11 cellular contexts compared by ENCODE assay signal in the genomic region with DNA sequence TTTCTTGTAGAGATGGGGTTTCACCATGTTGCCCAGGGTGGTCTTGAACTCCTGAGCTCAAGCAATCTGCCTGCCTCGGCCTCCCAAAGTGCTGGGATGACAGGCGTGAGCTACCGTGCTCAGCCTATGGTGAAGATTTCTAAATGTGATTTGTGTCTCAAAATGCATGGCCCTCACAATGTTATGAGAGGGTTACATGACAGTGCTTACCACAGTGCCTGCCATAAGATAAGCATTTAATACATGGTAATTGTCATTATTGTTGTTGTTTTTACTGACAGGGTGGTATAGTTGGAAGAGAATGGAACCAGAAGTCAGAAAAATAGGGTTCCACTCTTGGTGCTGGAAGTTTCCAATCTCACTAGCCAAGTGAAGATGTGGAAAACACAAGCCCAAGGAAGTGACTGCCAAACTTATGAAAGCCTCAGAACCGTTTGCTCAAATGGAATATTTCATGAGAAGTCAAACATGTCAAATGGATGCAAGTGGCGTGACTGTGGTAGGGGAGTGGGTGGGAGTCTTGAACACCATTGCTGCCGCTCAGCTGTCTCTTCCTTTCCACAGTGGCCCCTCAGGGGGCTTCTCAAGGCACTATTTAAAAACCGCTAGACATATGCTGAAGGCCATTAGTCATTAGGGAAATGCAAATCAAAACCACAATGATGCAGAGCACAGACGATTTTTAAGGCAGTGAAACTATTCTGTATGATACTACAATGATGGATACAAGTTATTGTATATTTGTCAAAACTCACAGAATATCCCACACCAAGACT. TPM values are rescaled to one million over a fixed set of nuclear protein-coding genes. Genes with fewer than 3 reads are reported as not detected.
DNase-seq lines count a peak whose midpoint lies in the region; ATAC-seq and TF ChIP-seq lines count a peak whose summit lies in the region.
"Had no signal": no experiment of that assay in that cellular context is flagged by ENCODE, and none has a peak within 500 bp of the region (broad histone marks: within the 10 kb centered on the region; RNA-seq: fewer than 3 reads in every experiment).

No MANE protein-coding gene starts in this region.

- intact Hi-C loops in aorta (cut with DNase I) (no loop called here), heart left ventricle (cut with DNase I) (no loop called here)

- no peak overlapping the region for H3K4me3 ChIP-seq in aorta (ENCODE audit: low read length in 2 of 2)
- H3K4me3 ChIP-seq in heart left ventricle: no peak overlapping the region
- H3K4me3 ChIP-seq: prostate gland, tibial artery had no signal

- H3K9me3 ChIP-seq in aorta (ENCODE audit: control insufficient read depth, low read length): no peaks in the 10 kb centered on the region
- no peaks in the 10 kb centered on the region for H3K9me3 ChIP-seq in heart left ventricle
- H3K9me3 ChIP-seq: prostate gland, tibial artery had no signal

- no peaks in the 10 kb centered on the region for H3K36me3 Mint-ChIP-seq in memory B cell
- no peaks in the 10 kb centered on the region for H3K36me3 Mint-ChIP-seq in type B pancreatic cell

- H3K27ac ChIP-seq in aorta (ENCODE audit: low read depth in 1 of 2, low read length in 2 of 2) (no peak overlapping the region), heart left ventricle (peak overlapping the region in 1 of 12 donors; percentile 21)
- H3K27ac ChIP-seq: prostate gland, tibial artery had no signal

- H3K36me3 ChIP-seq in aorta (ENCODE audit: control insufficient read depth in 1 of 2, insufficient read depth in 2 of 2, low read length in 1 of 2): no peaks in the 10 kb centered on the region
- H3K36me3 ChIP-seq in heart left ventricle: no peaks in the 10 kb centered on the region
- H3K36me3 ChIP-seq: prostate gland, tibial artery had no signal

- TF ChIP-seq CTCF in type B pancreatic cell (conservative IDR thresholded peaks at IDR 0.05): no peak
- no peak for TF ChIP-seq CTCF in heart left ventricle (IDR thresholded peaks at IDR 0.05)

- H3K27me3 Mint-ChIP-seq in memory B cell: peaks cover 12% of the 10 kb centered on the region
- H3K27me3 Mint-ChIP-seq in type B pancreatic cell: peaks cover 20% of the 10 kb centered on the region

- no peaks in the 10 kb centered on the region for H3K4me1 ChIP-seq in aorta (ENCODE audit: control insufficient read depth in 1 of 2, insufficient read depth in 2 of 2, low read length in 2 of 2)
- peaks cover 0 to 14% (median 0%) of the 10 kb centered on the region in 12 donors for H3K4me1 ChIP-seq in heart left ventricle
- H3K4me1 ChIP-seq: prostate gland, tibial artery had no signal

- 78% methylated on average over 8 of the region's 8 CpGs for WGBS in aorta, 2 donors
- 81 to 84% (median 83%) methylated on average over 8 of the region's 8 CpGs for WGBS in heart left ventricle, 4 donors

- H3K4me3 Mint-ChIP-seq in memory B cell (peak overlapping the region; percentile 41), type B pancreatic cell (no peak overlapping the region)

- H3K27ac Mint-ChIP-seq in memory B cell: no peak overlapping the region
- H3K27ac Mint-ChIP-seq in type B pancreatic cell: no peak overlapping the region

- H3K4me1 Mint-ChIP-seq in memory B cell (peaks cover 13% of the 10 kb centered on the region), type B pancreatic cell (ENCODE audit: unreplicated experiment) (no peaks in the 10 kb centered on the region)

- peak; percentile 91 for ATAC-seq in GM18520 (IDR thresholded peaks at IDR 0.05; ENCODE audit: unreplicated experiment)
- ATAC-seq in GM21526 (IDR thresholded peaks at IDR 0.05; ENCODE audit: low FRiP score, unreplicated experiment): peak; percentile 71
- ATAC-seq in HG03460 (IDR thresholded peaks at IDR 0.05; ENCODE audit: unreplicated experiment): peak; percentile 91
- peak; percentile 97 for ATAC-seq in memory B cell (ENCODE audit: low read depth)
- ATAC-seq in aorta (ENCODE audit: low FRiP score): no peak
- no peak for ATAC-seq in heart left ventricle

- DNase-seq in memory B cell (ENCODE audit: low spot score in 2 of 2): peak; percentile 31 to 37
- no peak for DNase-seq in NCI-H82 treated with DMSO at 0.1 percent for 48 hours (lab: John Stamatoyannopoulos, UW; ENCODE audit: unreplicated experiment)
- no peak for DNase-seq in aorta
- no peak for DNase-seq in type B pancreatic cell (ENCODE audit: extremely low spot score, unreplicated experiment)
- DNase-seq in heart left ventricle: no peak
- DNase-seq: NCI-H524 treated with DMSO at 0.1 percent for 48 hours, tibial artery had no signal

- TF ChIP-seq POLR2A in heart left ventricle (IDR thresholded peaks at IDR 0.05): no peak

- H3K9me3 Mint-ChIP-seq in memory B cell (peaks cover 2% of the 10 kb centered on the region), type B pancreatic cell (no peaks in the 10 kb centered on the region)

- H3K27me3 ChIP-seq in aorta (ENCODE audit: control insufficient read depth in 1 of 2, insufficient read depth in 2 of 2, low read length in 1 of 2) (no peaks in the 10 kb centered on the region), heart left ventricle (no peaks in the 10 kb centered on the region)

RNA-seq across cellular contexts. Expression of a gene that starts 29.1 kb away (rescaled TPM):
- total RNA-seq in aorta (10 to 100 TPM; 25.5 to 51.7 TPM), type B pancreatic cell (ENCODE audit: low replicate concordance) (12.7 and 13.0 TPM in 2 replicates), heart left ventricle (10 to 100 TPM in 4 of 9 donors, 1 to 10 TPM in 5; 4.5 to 29.6 (median 8.7) TPM)
- polyA plus RNA-seq in aorta (10 to 100 TPM; 50.8 to 72.4 TPM), heart left ventricle (1 to 10 TPM; 7.9 to 9.6 TPM)

Comparison
In these comparisons a context has a peak if more than half of its experiments do, and no peak if none do; other contexts are left out.
1. ATAC-seq: peak in GM18520 (single experiment), GM21526 (single experiment), HG03460 (single experiment) and memory B cell (single experiment); none in aorta (single experiment) and heart left ventricle (0 of 4).
2. DNase-seq: peak in memory B cell (2 of 2); none in NCI-H82 treated with DMSO at 0.1 percent for 48 hours (single experiment), aorta (0 of 2), type B pancreatic cell (single experiment) and heart left ventricle (0 of 5).